In genomic region chr1:55002686-55003085, GRCh38 we compare ENCODE assay signal across 28 cellular contexts. TPM values are rescaled to one million over a fixed set of nuclear protein-coding genes. Genes with fewer than 3 reads are reported as not detected.
"Had no signal": no experiment of that assay in that cellular context is flagged by ENCODE, and none has a peak within 500 bp of the region (broad histone marks: within the 10 kb centered on the region; RNA-seq: fewer than 3 reads in every experiment).

No MANE protein-coding gene starts in this region.

- DNase-seq: activated CD4-positive, alpha-beta memory T cell treated with anti-CD3 and anti-CD28 coated beads, Interleukin-2, amount 10 ng/mL, durations not matched to agents 7 days and 5 days; activated CD4-positive, alpha-beta T cell treated with anti-CD3 and anti-CD28 coated beads, Interleukin-2, amount 10 ng/mL, durations not matched to agents 7 days and 5 days; activated CD4-positive, CD25-positive, alpha-beta regulatory T cell; activated gamma-delta T cell; activated naive CD4-positive, alpha-beta T cell treated with anti-CD3 and anti-CD28 coated beads, Interleukin-2, amount 10 ng/mL, durations not matched to agents 7 days and 5 days; activated naive CD8-positive, alpha-beta T cell treated with anti-CD3 and anti-CD28 coated beads for 36 hours; activated T-cell treated with anti-CD3 and anti-CD28 coated beads for 4 hours; activated T-cell treated with anti-CD3 and anti-CD28 coated beads, Interleukin-2, amount 50 U/mL, for 48 hours; caudate nucleus; NCI-H1092; NCI-H1417; NCI-H1930; NCI-H2171 treated with DMSO at 0.1 percent for 48 hours; NCI-H510A treated with DMSO at 0.1 percent for 48 hours; NCI-H69; NK-92 treated with Interleukin-12 subunit alpha and Interleukin-12 subunit beta, amount 100 ng/mL, for 24 hours; OCI-M1; RPMI8226; SJCRH30; SK-N-SH; T-helper 1 cell had no signal

- H3K9me3 ChIP-seq: SJCRH30, SK-N-SH had no signal

- H3K27ac ChIP-seq: SJCRH30, VCaP had no signal

- H3K36me3 ChIP-seq: SJCRH30 had no signal

- H3K4me3 ChIP-seq: SJCRH30 had no signal

- ATAC-seq: activated T-helper 17 cell treated with anti-CD3 and anti-CD28 coated beads, Interleukin-2, amount 50 U/mL, for 72 hours; Panc1; Right ventricle myocardium inferior had no signal

- H3K4me2 ChIP-seq: SK-N-SH had no signal

- H3K9ac ChIP-seq: SK-N-SH had no signal

- H3K4me1 ChIP-seq: SJCRH30 had no signal

RNA-seq across cellular contexts. Expression of gene BSND, which starts 4.0 kb away (rescaled TPM):
- total RNA-seq: activated CD8-positive, alpha-beta memory T cell treated with anti-CD3 and anti-CD28 coated beads for 36 hours; activated naive CD8-positive, alpha-beta T cell treated with anti-CD3 and anti-CD28 coated beads for 36 hours; MCF 10A; Right ventricle myocardium inferior; SJCRH30; T-helper 2 cell treated with Interferon-gamma antibody and Interleukin-4, amounts not matched to agents 100 ng/mL and 5 ng/mL, for 36 hours had no signal
- polyA plus RNA-seq: SK-N-SH had no signal

RNA-seq across cellular contexts. Expression of gene TMEM61, which starts 22.3 kb away (rescaled TPM):
- total RNA-seq: activated CD4-positive, alpha-beta memory T cell treated with anti-CD3 and anti-CD28 coated beads, Interleukin-2, amount 10 ng/mL, durations not matched to agents 7 days and 5 days; activated CD4-positive, alpha-beta T cell treated with anti-CD3 and anti-CD28 coated beads, Interleukin-2, amount 10 ng/mL, durations not matched to agents 7 days and 5 days; activated CD8-positive, alpha-beta memory T cell treated with anti-CD3 and anti-CD28 coated beads for 36 hours; activated naive CD8-positive, alpha-beta T cell treated with anti-CD3 and anti-CD28 coated beads for 36 hours; activated T-helper 17 cell treated with anti-CD3 and anti-CD28 coated beads, Interleukin-2, amount 50 U/mL, for 72 hours; MCF 10A; Right ventricle myocardium inferior; SJCRH30; T-helper 2 cell treated with Interferon-gamma antibody and Interleukin-4, amounts not matched to agents 100 ng/mL and 5 ng/mL, for 36 hours had no signal
- polyA plus RNA-seq: SK-N-SH had no signal

RNA-seq across cellular contexts. Expression of gene PCSK9, which starts 36.7 kb away (rescaled TPM):
- total RNA-seq: activated CD4-positive, alpha-beta T cell treated with anti-CD3 and anti-CD28 coated beads, Interleukin-2, amount 10 ng/mL, durations not matched to agents 7 days and 5 days; activated CD8-positive, alpha-beta memory T cell treated with anti-CD3 and anti-CD28 coated beads for 36 hours; activated naive CD8-positive, alpha-beta T cell treated with anti-CD3 and anti-CD28 coated beads for 36 hours; activated T-helper 17 cell treated with anti-CD3 and anti-CD28 coated beads, Interleukin-2, amount 50 U/mL, for 72 hours; MCF 10A; Right ventricle myocardium inferior had no signal
